ENCODE assay signal across 9 cellular contexts in genomic region chr16:73063284-73063733, GRCh38. TPM values are rescaled to one million over a fixed set of nuclear protein-coding genes. Genes with fewer than 3 reads are reported as not detected.
DNase-seq lines count a peak whose midpoint lies in the region; ATAC-seq and TF ChIP-seq lines count a peak whose summit lies in the region.
"Had no signal": no experiment of that assay in that cellular context is flagged by ENCODE, and none has a peak within 500 bp of the region (broad histone marks: within the 10 kb centered on the region; RNA-seq: fewer than 3 reads in every experiment).

No MANE protein-coding gene starts in this region.

- DNase-seq in astrocyte of the hippocampus (ENCODE audit: low read depth, low spot score) = peak; percentile 35
- DNase-seq in kidney epithelial cell (ENCODE audit: low read depth) = no peak
- DNase-seq in gastrocnemius medialis = no peak
- DNase-seq in GM19240 (ENCODE audit: insufficient read length, low spot score) = no peak
- DNase-seq in NCI-H524 treated with DMSO at 0.1 percent for 48 hours (lab: John Stamatoyannopoulos, UW) = no peak
- DNase-seq in activated CD4-positive, alpha-beta T cell treated with anti-CD3 and anti-CD28 coated beads, Interleukin-2, amount 50 U/mL, for 48 hours = no peak
- DNase-seq in NCI-H1105 treated with DMSO at 0.1 percent for 48 hours (lab: John Stamatoyannopoulos, UW) = no peak
- DNase-seq: activated CD4-positive, alpha-beta memory T cell treated with anti-CD3 and anti-CD28 coated beads for 36 hours had no signal

- H3K4me1 ChIP-seq in BLaER1 treated with 17β-estradiol and CSF1 and Interleukin-3, amounts not matched to agents 10 nM and 100 nM = peaks cover 24 to 89% (median 41%) of the 10 kb centered on the region in 10 experiments
- peaks cover 48% of the 10 kb centered on the region in 2 donors for H3K4me1 ChIP-seq in gastrocnemius medialis

- peaks cover 76 to 100% (median 100%) of the 10 kb centered on the region in 11 experiments for H3K27me3 ChIP-seq in BLaER1 treated with 17β-estradiol and CSF1 and Interleukin-3, amounts not matched to agents 10 nM and 100 nM
- no peaks in the 10 kb centered on the region for H3K27me3 ChIP-seq in kidney epithelial cell (ENCODE audit: control insufficient read depth, insufficient read depth, low read length)
- H3K27me3 ChIP-seq in gastrocnemius medialis = peaks cover 0 to 25% (median 5%) of the 10 kb centered on the region in 3 donors

- peaks cover 7 to 86% (median 44%) of the 10 kb centered on the region in 11 experiments; a peak in 18 of 22 replicates for H4K20me1 ChIP-seq in BLaER1 treated with 17β-estradiol and CSF1 and Interleukin-3, amounts not matched to agents 10 nM and 100 nM

- no peaks in the 10 kb centered on the region for H3K9me3 ChIP-seq in BLaER1 treated with 17β-estradiol and CSF1 and Interleukin-3, amounts not matched to agents 10 nM and 100 nM (replicated peaks in 1 of 11)
- no peaks in the 10 kb centered on the region for H3K9me3 ChIP-seq in gastrocnemius medialis

- no peak for TF ChIP-seq POLR2A in gastrocnemius medialis (IDR thresholded peaks at IDR 0.05)

- TF ChIP-seq CTCF in kidney epithelial cell (IDR thresholded peaks at IDR 0.05; ENCODE audit: insufficient read depth, low read length, poor library complexity, severe bottlenecking) (no peak), gastrocnemius medialis (IDR thresholded peaks at IDR 0.05 in 4 of 5, conservative IDR thresholded peaks at IDR 0.05 in 1 of 5) (no peak)

- peak overlapping the region in 4 of 11 experiments; percentile 23 to 54 (median 36); a peak in 3 of 22 replicates for H3K9ac ChIP-seq in BLaER1 treated with 17β-estradiol and CSF1 and Interleukin-3, amounts not matched to agents 10 nM and 100 nM

- no peaks in the 10 kb centered on the region for H3K36me3 ChIP-seq in BLaER1 treated with 17β-estradiol and CSF1 and Interleukin-3, amounts not matched to agents 10 nM and 100 nM
- no peaks in the 10 kb centered on the region for H3K36me3 ChIP-seq in kidney epithelial cell (ENCODE audit: control insufficient read depth, insufficient read depth, low read length)
- no peaks in the 10 kb centered on the region for H3K36me3 ChIP-seq in gastrocnemius medialis

- in situ Hi-C loops in gastrocnemius medialis (cut with MboI; ENCODE audit: low sequenced_read_pairs in 4 of 4) = loop anchor here in 2 of 4 donors (25.0 kb wide), 1 partner anchor 226 kb away; no protein-coding TSS in a partner anchor

- no peak for ATAC-seq in gastrocnemius medialis

- H3K27ac ChIP-seq in BLaER1 treated with 17β-estradiol and CSF1 and Interleukin-3, amounts not matched to agents 10 nM and 100 nM = peak overlapping the region in 1 of 11 experiments; percentile 3; a peak in 1 of 22 replicates
- H3K27ac ChIP-seq in gastrocnemius medialis = peak overlapping the region; percentile 89 to 99 (median 95)

- H3K4me2 ChIP-seq in BLaER1 treated with 17β-estradiol and CSF1 and Interleukin-3, amounts not matched to agents 10 nM and 100 nM = peak overlapping the region in 7 of 11 experiments; percentile 13 to 98 (median 54); a peak in 13 of 22 replicates

- peak overlapping the region in 4 of 10 experiments; percentile 42 to 52 (median 50); a peak in 8 of 20 replicates for H3K4me3 ChIP-seq in BLaER1 treated with 17β-estradiol and CSF1 and Interleukin-3, amounts not matched to agents 10 nM and 100 nM
- H3K4me3 ChIP-seq in kidney epithelial cell (ENCODE audit: low read depth, low read length) (peak overlapping the region; percentile 14), gastrocnemius medialis (peak overlapping the region; percentile 6 to 46 (median 33))

- intact Hi-C loops in gastrocnemius medialis (cut with DNase I; ENCODE audit: low total_unique reads) = no loop called here

RNA-seq across cellular contexts. Expression of gene ZFHX3, which starts 15.4 kb away (rescaled TPM):
- total RNA-seq in kidney epithelial cell (19.9 and 29.0 TPM in 2 replicates), gastrocnemius medialis (10 to 100 TPM; 14.0 to 28.5 (median 27.3) TPM)
